ENCODE assay signal across 1 cellular context in genomic region chr2:202249864-202250263, GRCh38.
TF ChIP-seq lines count a peak whose summit lies in the region.

No MANE protein-coding gene starts in this region.

TF ChIP-seq in GM23338, 12 proteins besides CTCF, POLR2A, EP300 and RAD21 (continued from another document):
- TF ChIP-seq ZNF462 (CRISPR knock-in tag; IDR thresholded peaks at IDR 0.05) (no peak), ETS1 (IDR thresholded peaks at IDR 0.05) (no peak), EZH2phosphoT487 (IDR thresholded peaks at IDR 0.05; ENCODE audit: unreplicated experiment) (no peak), ZNF114 (CRISPR knock-in tag; IDR thresholded peaks at IDR 0.05) (no peak), CREB1 (CRISPR knock-in tag; IDR thresholded peaks at IDR 0.05; ENCODE audit: low read depth) (peak; percentile 68), NANOG (IDR thresholded peaks at IDR 0.05; ENCODE audit: borderline replicate concordance) (peak; percentile 80), JUNB (IDR thresholded peaks at IDR 0.05; ENCODE audit: unreplicated experiment) (no peak)
- TF ChIP-seq, protein P1, sequence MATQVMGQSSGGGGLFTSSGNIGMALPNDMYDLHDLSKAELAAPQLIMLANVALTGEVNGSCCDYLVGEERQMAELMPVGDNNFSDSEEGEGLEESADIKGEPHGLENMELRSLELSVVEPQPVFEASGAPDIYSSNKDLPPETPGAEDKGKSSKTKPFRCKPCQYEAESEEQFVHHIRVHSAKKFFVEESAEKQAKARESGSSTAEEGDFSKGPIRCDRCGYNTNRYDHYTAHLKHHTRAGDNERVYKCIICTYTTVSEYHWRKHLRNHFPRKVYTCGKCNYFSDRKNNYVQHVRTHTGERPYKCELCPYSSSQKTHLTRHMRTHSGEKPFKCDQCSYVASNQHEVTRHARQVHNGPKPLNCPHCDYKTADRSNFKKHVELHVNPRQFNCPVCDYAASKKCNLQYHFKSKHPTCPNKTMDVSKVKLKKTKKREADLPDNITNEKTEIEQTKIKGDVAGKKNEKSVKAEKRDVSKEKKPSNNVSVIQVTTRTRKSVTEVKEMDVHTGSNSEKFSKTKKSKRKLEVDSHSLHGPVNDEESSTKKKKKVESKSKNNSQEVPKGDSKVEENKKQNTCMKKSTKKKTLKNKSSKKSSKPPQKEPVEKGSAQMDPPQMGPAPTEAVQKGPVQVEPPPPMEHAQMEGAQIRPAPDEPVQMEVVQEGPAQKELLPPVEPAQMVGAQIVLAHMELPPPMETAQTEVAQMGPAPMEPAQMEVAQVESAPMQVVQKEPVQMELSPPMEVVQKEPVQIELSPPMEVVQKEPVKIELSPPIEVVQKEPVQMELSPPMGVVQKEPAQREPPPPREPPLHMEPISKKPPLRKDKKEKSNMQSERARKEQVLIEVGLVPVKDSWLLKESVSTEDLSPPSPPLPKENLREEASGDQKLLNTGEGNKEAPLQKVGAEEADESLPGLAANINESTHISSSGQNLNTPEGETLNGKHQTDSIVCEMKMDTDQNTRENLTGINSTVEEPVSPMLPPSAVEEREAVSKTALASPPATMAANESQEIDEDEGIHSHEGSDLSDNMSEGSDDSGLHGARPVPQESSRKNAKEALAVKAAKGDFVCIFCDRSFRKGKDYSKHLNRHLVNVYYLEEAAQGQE (IDR thresholded peaks at IDR 0.05; ENCODE audit: unreplicated experiment), result no peak
